Comparison of ENCODE assay signal across 1 cellular context in the genomic region with DNA sequence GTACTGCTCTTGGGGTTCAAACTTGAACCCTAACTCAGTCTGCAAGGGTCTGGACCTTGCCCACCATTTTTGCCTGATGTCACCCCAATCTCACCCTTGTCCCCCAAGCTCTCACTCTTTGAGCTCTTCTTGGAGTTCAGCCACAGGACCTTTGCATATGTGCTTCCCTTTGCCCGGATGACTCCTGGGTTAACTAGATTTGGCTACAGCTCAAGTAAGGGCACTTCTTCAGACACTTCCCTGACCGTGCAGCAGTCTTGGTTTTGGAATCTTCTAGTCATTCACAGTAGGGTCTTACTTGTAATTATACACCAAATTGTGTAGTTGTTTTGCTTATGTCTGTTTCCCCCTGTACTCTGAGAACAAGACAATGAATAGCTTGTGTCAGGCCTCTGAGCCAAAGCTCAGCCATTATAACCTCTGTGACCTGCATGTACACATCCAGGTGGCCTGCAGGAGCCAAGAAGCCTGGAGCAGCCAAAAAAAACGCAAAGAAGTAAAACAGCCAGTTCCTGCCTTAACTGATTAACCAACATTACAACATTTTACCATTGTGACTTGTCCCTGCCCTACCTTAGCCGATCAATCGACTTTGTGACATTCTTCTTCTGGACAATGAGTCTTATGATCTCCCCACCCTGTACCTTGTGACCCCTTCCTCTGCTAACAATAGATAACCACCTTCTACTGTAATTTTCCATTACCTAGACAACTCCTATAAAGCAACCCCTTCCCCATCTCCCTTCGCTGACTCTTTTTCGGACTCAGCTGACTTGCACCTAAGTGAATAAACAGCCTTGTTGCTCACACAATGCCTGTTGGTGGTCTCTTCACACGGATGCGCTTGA.
A peak's percentile ranks its signal among the peaks of the same experiment; 100 is the strongest.
TF ChIP-seq lines count a peak whose summit lies in the region.

No MANE protein-coding gene starts in this region.

TF ChIP-seq in HepG2, 621 proteins besides CTCF, POLR2A, EP300 and RAD21 (continued from another document and continues in another):
- TF ChIP-seq ZFAT (CRISPR knock-in tag; conservative IDR thresholded peaks at IDR 0.05) = no peak
- no peak for TF ChIP-seq ZNF34 (CRISPR knock-in tag; IDR thresholded peaks at IDR 0.05; ENCODE audit: borderline replicate concordance)
- TF ChIP-seq, protein P1, sequence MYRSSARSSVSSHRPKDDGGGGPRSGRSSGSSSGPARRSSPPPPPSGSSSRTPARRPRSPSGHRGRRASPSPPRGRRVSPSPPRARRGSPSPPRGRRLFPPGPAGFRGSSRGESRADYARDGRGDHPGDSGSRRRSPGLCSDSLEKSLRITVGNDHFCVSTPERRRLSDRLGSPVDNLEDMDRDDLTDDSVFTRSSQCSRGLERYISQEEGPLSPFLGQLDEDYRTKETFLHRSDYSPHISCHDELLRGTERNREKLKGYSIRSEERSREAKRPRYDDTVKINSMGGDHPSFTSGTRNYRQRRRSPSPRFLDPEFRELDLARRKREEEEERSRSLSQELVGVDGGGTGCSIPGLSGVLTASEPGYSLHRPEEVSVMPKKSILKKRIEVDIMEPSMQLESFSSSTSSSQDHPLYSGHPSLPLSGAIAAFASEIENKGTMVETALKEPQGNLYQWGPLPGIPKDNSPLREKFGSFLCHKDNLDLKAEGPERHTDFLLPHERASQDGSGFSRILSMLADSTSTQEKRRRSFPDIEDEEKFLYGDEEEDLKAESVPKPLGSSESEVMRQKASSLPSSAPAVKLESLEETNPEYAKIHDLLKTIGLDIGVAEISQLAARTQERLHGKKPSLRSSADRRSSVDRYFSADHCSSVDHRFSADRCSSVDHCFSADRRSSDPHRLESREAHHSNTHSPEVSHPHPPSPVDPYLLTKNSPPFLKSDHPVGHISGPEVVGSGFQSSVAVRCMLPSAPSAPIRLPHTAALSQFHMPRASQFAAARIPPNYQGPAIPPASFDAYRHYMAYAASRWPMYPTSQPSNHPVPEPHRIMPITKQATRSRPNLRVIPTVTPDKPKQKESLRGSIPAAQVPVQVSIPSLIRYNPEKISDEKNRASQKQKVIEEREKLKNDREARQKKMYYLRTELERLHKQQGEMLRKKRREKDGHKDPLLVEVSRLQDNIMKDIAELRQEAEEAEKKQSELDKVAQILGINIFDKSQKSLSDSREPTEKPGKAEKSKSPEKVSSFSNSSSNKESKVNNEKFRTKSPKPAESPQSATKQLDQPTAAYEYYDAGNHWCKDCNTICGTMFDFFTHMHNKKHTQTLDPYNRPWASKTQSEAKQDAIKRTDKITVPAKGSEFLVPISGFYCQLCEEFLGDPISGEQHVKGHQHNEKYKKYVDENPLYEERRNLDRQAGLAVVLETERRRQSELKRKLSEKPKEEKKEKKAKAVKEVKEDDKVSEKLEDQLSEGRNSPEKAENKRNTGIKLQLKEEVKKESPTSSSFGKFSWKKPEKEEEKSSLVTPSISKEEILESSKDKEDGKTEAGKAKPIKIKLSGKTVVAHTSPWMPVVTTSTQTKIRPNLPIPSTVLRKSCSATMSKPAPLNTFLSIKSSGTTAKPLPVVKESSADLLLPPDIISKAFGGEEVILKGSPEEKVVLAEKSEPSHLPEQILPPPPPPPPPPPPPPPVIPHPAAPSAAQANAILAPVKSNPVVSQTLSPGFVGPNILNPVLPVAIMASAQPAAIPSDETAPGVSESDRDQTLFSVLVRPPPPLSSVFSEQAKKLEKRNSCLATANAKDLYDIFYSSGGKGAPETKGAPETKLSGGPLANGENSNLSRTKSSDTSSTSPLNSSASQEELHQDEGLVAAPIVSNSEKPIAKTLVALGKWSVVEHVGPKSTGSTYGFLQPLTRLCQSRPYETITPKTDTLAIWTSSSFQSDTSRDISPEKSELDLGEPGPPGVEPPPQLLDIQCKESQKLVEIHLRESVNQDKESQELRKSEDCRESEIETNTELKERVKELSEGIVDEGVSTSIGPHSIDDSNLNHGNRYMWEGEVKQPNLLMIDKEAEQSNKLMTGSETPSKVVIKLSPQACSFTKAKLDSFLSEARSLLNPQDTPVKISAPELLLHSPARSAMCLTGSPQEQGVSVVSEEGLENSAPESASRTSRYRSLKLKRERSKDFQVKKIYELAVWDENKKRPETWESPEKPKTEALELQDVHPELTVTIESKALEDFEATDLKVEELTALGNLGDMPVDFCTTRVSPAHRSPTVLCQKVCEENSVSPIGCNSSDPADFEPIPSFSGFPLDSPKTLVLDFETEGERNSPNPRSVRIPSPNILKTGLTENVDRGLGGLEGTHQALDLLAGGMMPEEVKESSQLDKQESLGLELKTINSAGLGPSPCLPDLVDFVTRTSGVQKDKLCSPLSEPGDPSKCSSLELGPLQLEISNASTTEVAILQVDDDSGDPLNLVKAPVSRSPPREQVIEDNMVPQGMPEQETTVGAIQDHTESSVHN (CRISPR knock-in tag; IDR thresholded peaks at IDR 0.05) = no peak
- no peak for TF ChIP-seq ZNF720 (CRISPR knock-in tag; IDR thresholded peaks at IDR 0.05)
- TF ChIP-seq, protein P2, sequence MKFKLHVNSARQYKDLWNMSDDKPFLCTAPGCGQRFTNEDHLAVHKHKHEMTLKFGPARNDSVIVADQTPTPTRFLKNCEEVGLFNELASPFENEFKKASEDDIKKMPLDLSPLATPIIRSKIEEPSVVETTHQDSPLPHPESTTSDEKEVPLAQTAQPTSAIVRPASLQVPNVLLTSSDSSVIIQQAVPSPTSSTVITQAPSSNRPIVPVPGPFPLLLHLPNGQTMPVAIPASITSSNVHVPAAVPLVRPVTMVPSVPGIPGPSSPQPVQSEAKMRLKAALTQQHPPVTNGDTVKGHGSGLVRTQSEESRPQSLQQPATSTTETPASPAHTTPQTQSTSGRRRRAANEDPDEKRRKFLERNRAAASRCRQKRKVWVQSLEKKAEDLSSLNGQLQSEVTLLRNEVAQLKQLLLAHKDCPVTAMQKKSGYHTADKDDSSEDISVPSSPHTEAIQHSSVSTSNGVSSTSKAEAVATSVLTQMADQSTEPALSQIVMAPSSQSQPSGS (CRISPR knock-in tag; IDR thresholded peaks at IDR 0.05) = 0 out of 2 replicates have a peak, but pooled peaks have one; percentile 53
- TF ChIP-seq, protein P3, sequence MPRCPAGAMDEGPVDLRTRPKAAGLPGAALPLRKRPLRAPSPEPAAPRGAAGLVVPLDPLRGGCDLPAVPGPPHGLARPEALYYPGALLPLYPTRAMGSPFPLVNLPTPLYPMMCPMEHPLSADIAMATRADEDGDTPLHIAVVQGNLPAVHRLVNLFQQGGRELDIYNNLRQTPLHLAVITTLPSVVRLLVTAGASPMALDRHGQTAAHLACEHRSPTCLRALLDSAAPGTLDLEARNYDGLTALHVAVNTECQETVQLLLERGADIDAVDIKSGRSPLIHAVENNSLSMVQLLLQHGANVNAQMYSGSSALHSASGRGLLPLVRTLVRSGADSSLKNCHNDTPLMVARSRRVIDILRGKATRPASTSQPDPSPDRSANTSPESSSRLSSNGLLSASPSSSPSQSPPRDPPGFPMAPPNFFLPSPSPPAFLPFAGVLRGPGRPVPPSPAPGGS (CRISPR knock-in tag; IDR thresholded peaks at IDR 0.05) = no peak
- no peak for TF ChIP-seq HOXA9 (CRISPR knock-in tag; IDR thresholded peaks at IDR 0.05; ENCODE audit: borderline replicate concordance)
- no peak for TF ChIP-seq KLF9 (CRISPR knock-in tag; IDR thresholded peaks at IDR 0.05; ENCODE audit: low read depth)
- no peak for TF ChIP-seq IRX3 (CRISPR knock-in tag; IDR thresholded peaks at IDR 0.05; ENCODE audit: borderline replicate concordance, low read depth)
- TF ChIP-seq FOXO1 (CRISPR knock-in tag; IDR thresholded peaks at IDR 0.05) = 0 out of 2 replicates have a peak, but pooled peaks have one; percentile 38
- no peak for TF ChIP-seq NFE2L1 (CRISPR knock-in tag; IDR thresholded peaks at IDR 0.05; ENCODE audit: borderline replicate concordance)
- peak; percentile 75 for TF ChIP-seq RARA (CRISPR knock-in tag; IDR thresholded peaks at IDR 0.05)
- TF ChIP-seq, protein P4, sequence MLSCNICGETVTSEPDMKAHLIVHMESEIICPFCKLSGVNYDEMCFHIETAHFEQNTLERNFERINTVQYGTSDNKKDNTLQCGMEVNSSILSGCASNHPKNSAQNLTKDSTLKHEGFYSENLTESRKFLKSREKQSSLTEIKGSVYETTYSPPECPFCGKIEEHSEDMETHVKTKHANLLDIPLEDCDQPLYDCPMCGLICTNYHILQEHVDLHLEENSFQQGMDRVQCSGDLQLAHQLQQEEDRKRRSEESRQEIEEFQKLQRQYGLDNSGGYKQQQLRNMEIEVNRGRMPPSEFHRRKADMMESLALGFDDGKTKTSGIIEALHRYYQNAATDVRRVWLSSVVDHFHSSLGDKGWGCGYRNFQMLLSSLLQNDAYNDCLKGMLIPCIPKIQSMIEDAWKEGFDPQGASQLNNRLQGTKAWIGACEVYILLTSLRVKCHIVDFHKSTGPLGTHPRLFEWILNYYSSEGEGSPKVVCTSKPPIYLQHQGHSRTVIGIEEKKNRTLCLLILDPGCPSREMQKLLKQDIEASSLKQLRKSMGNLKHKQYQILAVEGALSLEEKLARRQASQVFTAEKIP (CRISPR knock-in tag; IDR thresholded peaks at IDR 0.05; ENCODE audit: borderline replicate concordance) = no peak
- TF ChIP-seq, protein P5, sequence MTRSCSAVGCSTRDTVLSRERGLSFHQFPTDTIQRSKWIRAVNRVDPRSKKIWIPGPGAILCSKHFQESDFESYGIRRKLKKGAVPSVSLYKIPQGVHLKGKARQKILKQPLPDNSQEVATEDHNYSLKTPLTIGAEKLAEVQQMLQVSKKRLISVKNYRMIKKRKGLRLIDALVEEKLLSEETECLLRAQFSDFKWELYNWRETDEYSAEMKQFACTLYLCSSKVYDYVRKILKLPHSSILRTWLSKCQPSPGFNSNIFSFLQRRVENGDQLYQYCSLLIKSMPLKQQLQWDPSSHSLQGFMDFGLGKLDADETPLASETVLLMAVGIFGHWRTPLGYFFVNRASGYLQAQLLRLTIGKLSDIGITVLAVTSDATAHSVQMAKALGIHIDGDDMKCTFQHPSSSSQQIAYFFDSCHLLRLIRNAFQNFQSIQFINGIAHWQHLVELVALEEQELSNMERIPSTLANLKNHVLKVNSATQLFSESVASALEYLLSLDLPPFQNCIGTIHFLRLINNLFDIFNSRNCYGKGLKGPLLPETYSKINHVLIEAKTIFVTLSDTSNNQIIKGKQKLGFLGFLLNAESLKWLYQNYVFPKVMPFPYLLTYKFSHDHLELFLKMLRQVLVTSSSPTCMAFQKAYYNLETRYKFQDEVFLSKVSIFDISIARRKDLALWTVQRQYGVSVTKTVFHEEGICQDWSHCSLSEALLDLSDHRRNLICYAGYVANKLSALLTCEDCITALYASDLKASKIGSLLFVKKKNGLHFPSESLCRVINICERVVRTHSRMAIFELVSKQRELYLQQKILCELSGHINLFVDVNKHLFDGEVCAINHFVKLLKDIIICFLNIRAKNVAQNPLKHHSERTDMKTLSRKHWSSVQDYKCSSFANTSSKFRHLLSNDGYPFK (CRISPR knock-in tag; IDR thresholded peaks at IDR 0.05; ENCODE audit: borderline replicate concordance) = no peak
- TF ChIP-seq RBM22 (optimal IDR thresholded peaks at IDR 0.05; ENCODE audit: low read length) = no peak
- TF ChIP-seq, protein P6, sequence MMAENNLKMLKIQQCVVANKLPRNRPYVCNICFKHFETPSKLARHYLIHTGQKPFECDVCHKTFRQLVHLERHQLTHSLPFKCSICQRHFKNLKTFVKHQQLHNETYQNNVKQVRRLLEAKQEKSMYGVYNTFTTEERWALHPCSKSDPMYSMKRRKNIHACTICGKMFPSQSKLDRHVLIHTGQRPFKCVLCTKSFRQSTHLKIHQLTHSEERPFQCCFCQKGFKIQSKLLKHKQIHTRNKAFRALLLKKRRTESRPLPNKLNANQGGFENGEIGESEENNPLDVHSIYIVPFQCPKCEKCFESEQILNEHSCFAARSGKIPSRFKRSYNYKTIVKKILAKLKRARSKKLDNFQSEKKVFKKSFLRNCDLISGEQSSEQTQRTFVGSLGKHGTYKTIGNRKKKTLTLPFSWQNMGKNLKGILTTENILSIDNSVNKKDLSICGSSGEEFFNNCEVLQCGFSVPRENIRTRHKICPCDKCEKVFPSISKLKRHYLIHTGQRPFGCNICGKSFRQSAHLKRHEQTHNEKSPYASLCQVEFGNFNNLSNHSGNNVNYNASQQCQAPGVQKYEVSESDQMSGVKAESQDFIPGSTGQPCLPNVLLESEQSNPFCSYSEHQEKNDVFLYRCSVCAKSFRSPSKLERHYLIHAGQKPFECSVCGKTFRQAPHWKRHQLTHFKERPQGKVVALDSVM (CRISPR knock-in tag; IDR thresholded peaks at IDR 0.05) = no peak
- TF ChIP-seq, protein P7, sequence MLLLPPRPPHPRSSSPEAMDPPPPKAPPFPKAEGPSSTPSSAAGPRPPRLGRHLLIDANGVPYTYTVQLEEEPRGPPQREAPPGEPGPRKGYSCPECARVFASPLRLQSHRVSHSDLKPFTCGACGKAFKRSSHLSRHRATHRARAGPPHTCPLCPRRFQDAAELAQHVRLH (CRISPR knock-in tag; IDR thresholded peaks at IDR 0.05; ENCODE audit: borderline replicate concordance, low read depth) = peak; percentile 61; the same call in 1 of the 2 replicates
- TF ChIP-seq, protein P8, sequence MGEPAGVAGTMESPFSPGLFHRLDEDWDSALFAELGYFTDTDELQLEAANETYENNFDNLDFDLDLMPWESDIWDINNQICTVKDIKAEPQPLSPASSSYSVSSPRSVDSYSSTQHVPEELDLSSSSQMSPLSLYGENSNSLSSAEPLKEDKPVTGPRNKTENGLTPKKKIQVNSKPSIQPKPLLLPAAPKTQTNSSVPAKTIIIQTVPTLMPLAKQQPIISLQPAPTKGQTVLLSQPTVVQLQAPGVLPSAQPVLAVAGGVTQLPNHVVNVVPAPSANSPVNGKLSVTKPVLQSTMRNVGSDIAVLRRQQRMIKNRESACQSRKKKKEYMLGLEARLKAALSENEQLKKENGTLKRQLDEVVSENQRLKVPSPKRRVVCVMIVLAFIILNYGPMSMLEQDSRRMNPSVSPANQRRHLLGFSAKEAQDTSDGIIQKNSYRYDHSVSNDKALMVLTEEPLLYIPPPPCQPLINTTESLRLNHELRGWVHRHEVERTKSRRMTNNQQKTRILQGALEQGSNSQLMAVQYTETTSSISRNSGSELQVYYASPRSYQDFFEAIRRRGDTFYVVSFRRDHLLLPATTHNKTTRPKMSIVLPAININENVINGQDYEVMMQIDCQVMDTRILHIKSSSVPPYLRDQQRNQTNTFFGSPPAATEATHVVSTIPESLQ (CRISPR knock-in tag; conservative IDR thresholded peaks at IDR 0.05) = no peak
- TF ChIP-seq, protein P9, sequence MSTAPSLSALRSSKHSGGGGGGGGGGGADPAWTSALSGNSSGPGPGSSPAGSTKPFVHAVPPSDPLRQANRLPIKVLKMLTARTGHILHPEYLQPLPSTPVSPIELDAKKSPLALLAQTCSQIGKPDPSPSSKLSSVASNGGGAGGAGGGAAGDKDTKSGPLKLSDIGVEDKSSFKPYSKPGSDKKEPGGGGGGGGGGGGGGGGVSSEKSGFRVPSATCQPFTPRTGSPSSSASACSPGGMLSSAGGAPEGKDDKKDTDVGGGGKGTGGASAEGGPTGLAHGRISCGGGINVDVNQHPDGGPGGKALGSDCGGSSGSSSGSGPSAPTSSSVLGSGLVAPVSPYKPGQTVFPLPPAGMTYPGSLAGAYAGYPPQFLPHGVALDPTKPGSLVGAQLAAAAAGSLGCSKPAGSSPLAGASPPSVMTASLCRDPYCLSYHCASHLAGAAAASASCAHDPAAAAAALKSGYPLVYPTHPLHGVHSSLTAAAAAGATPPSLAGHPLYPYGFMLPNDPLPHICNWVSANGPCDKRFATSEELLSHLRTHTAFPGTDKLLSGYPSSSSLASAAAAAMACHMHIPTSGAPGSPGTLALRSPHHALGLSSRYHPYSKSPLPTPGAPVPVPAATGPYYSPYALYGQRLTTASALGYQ (CRISPR knock-in tag; IDR thresholded peaks at IDR 0.05) = peak; percentile 69; the same call in 1 of the 2 replicates
- TF ChIP-seq ZNF326 (CRISPR knock-in tag; IDR thresholded peaks at IDR 0.05; ENCODE audit: borderline replicate concordance) = no peak
- no peak for TF ChIP-seq TBP (CRISPR knock-in tag; IDR thresholded peaks at IDR 0.05)
- TF ChIP-seq NFKBIZ (CRISPR knock-in tag; IDR thresholded peaks at IDR 0.05) = no peak
- no peak for TF ChIP-seq ZSCAN31 (CRISPR knock-in tag; IDR thresholded peaks at IDR 0.05; ENCODE audit: low read depth)
- TF ChIP-seq PAF1 (CRISPR knock-in tag; IDR thresholded peaks at IDR 0.05) = no peak
- no peak for TF ChIP-seq MBNL3 (CRISPR knock-in tag; conservative IDR thresholded peaks at IDR 0.05)
- peak; percentile 96 for TF ChIP-seq NR2F6 (IDR thresholded peaks at IDR 0.05)
- peak; percentile 94 for TF ChIP-seq NR2F6 (CRISPR knock-in tag; IDR thresholded peaks at IDR 0.05)
- TF ChIP-seq ZNF7 (CRISPR knock-in tag; IDR thresholded peaks at IDR 0.05) = no peak
- TF ChIP-seq SETDB1 (CRISPR knock-in tag; IDR thresholded peaks at IDR 0.05; ENCODE audit: borderline replicate concordance) = no peak
